Comparison of ENCODE assay signal across 2 cellular contexts in the genomic region with DNA sequence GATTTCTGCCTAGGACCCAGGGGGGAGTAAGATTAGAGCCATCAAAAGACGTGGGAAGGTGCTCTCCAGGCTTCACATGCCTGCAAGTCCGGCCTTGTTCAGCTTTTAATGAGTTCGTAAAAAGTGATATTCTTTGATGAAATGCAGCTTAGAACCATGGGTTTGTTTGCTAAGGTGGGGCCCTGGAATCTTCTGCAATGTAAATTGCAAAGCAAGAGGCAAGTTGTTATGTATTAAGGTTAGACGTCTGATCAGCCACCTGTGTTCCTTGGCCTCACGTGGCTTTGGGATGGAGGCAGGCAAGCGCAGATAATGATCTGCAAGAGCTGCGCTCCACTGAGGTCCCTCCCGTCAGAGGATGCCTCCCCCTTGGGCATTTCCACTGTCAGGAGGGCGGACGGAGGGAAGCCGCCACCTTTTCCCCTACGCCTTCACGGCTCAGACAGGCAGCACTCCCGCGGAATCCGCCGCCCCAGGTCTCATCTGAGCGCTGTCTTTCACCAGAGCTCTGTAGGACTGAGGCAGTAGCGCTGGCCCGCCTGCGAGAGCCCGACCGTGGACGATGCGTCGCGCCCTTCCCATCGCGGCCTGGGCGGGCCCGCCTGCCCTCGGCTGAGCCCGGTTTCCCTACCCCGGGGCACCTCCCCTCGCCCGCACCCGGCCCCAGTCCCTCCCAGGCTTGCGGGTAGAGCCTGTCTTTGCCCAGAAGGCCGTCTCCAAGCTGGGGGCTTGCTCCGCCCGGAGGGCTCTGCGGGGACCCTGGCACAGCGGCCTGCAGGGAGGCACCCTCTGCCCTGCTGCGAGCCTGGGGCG.
TF ChIP-seq lines count a peak whose summit lies in the region.

No MANE protein-coding gene starts in this region.

TF ChIP-seq in SK-N-SH, 30 proteins besides CTCF, POLR2A, EP300 and RAD21 (continued from another document):
- TF ChIP-seq PBX3 (IDR thresholded peaks at IDR 0.05) (no peak), JUND (IDR thresholded peaks at IDR 0.05) (no peak), EZH2phosphoT487 (IDR thresholded peaks at IDR 0.05; ENCODE audit: borderline replicate concordance, low read depth) (no peak), GATA2 (CRISPR knock-in tag; IDR thresholded peaks at IDR 0.05) (no peak), YY1 (IDR thresholded peaks at IDR 0.05; ENCODE audit: low read depth) (no peak), ELF1 (IDR thresholded peaks at IDR 0.05) (no peak), RCOR1 (IDR thresholded peaks at IDR 0.05; ENCODE audit: low read length) (no peak), CHD2 (IDR thresholded peaks at IDR 0.05; ENCODE audit: low read length, partially characterized antibody) (no peak), FOSL2 (IDR thresholded peaks at IDR 0.05; ENCODE audit: borderline replicate concordance, low read depth) (no peak), MEF2A (IDR thresholded peaks at IDR 0.05; ENCODE audit: borderline replicate concordance, low read depth) (no peak)
- TF ChIP-seq, protein P1, sequence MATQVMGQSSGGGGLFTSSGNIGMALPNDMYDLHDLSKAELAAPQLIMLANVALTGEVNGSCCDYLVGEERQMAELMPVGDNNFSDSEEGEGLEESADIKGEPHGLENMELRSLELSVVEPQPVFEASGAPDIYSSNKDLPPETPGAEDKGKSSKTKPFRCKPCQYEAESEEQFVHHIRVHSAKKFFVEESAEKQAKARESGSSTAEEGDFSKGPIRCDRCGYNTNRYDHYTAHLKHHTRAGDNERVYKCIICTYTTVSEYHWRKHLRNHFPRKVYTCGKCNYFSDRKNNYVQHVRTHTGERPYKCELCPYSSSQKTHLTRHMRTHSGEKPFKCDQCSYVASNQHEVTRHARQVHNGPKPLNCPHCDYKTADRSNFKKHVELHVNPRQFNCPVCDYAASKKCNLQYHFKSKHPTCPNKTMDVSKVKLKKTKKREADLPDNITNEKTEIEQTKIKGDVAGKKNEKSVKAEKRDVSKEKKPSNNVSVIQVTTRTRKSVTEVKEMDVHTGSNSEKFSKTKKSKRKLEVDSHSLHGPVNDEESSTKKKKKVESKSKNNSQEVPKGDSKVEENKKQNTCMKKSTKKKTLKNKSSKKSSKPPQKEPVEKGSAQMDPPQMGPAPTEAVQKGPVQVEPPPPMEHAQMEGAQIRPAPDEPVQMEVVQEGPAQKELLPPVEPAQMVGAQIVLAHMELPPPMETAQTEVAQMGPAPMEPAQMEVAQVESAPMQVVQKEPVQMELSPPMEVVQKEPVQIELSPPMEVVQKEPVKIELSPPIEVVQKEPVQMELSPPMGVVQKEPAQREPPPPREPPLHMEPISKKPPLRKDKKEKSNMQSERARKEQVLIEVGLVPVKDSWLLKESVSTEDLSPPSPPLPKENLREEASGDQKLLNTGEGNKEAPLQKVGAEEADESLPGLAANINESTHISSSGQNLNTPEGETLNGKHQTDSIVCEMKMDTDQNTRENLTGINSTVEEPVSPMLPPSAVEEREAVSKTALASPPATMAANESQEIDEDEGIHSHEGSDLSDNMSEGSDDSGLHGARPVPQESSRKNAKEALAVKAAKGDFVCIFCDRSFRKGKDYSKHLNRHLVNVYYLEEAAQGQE (IDR thresholded peaks at IDR 0.05; ENCODE audit: low read depth, low read length): no peak
- TF ChIP-seq, protein P2, sequence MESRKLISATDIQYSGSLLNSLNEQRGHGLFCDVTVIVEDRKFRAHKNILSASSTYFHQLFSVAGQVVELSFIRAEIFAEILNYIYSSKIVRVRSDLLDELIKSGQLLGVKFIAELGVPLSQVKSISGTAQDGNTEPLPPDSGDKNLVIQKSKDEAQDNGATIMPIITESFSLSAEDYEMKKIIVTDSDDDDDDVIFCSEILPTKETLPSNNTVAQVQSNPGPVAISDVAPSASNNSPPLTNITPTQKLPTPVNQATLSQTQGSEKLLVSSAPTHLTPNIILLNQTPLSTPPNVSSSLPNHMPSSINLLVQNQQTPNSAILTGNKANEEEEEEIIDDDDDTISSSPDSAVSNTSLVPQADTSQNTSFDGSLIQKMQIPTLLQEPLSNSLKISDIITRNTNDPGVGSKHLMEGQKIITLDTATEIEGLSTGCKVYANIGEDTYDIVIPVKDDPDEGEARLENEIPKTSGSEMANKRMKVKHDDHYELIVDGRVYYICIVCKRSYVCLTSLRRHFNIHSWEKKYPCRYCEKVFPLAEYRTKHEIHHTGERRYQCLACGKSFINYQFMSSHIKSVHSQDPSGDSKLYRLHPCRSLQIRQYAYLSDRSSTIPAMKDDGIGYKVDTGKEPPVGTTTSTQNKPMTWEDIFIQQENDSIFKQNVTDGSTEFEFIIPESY (IDR thresholded peaks at IDR 0.05; ENCODE audit: borderline replicate concordance, low read depth): no peak
TF ChIP-seq in SK-N-SH: peak in this region for 0.

TF ChIP-seq in SK-N-SH treated with all-trans-retinoic acid at 6 μM for 48 hours, 23 proteins besides CTCF, POLR2A, EP300 and RAD21 (continued from another document):
- no peak for TF ChIP-seq POU6F1 (CRISPR knock-in tag; IDR thresholded peaks at IDR 0.05; ENCODE audit: borderline replicate concordance, low read depth)
- TF ChIP-seq OSR1 (CRISPR knock-in tag; IDR thresholded peaks at IDR 0.05): no peak
- no peak for TF ChIP-seq ZFP3 (CRISPR knock-in tag; IDR thresholded peaks at IDR 0.05)
- no peak for TF ChIP-seq RARB (CRISPR knock-in tag; IDR thresholded peaks at IDR 0.05)
